In genomic region chr7:47361746-47362215, GRCh38 we compare ENCODE assay signal across 1 cellular context.
TF ChIP-seq lines count a peak whose summit lies in the region.

No MANE protein-coding gene starts in this region.

TF ChIP-seq in GM23338, 12 proteins besides CTCF, POLR2A, EP300 and RAD21 (continued from another document):
- TF ChIP-seq STAT1 (IDR thresholded peaks at IDR 0.05; ENCODE audit: unreplicated experiment) (no peak), REST (IDR thresholded peaks at IDR 0.05; ENCODE audit: unreplicated experiment) (no peak), POLR2AphosphoS5 (IDR thresholded peaks at IDR 0.05; ENCODE audit: low read depth) (no peak), EZH2 (IDR thresholded peaks at IDR 0.05; ENCODE audit: low read depth, unreplicated experiment) (no peak), CREB1 (CRISPR knock-in tag; IDR thresholded peaks at IDR 0.05; ENCODE audit: low read depth) (no peak), ZNF331 (CRISPR knock-in tag; IDR thresholded peaks at IDR 0.05; ENCODE audit: low read depth) (no peak)
